In the genomic region with DNA sequence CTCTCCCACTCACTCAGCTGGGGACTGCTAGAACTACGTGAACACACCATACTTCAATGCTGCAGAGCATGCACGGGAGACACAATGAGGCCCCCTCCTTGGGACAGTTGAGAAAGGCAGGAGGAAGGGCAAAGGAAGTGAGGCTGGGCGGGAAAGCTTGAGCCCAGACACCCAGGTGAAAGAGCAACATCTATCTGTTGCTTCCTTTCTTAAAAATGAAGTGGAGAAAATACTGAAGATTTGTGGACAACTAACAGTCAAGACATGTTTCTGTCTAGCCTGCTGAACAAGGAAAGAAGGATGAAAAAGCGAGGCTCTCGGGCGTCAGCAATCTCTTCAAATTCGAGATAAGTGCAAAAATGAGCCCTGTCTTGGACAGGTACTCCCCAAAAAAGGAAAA, we compare ENCODE assay signal across 1 cellular context.
TF ChIP-seq lines count a peak whose summit lies in the region.

No MANE protein-coding gene starts in this region.

TF ChIP-seq in SK-N-SH, 30 proteins besides CTCF, POLR2A, EP300 and RAD21:
- TF ChIP-seq TAF1 (IDR thresholded peaks at IDR 0.05; ENCODE audit: borderline replicate concordance, low read depth, low read length) (no peak), RCOR1 (IDR thresholded peaks at IDR 0.05; ENCODE audit: low read length) (no peak), YY1 (IDR thresholded peaks at IDR 0.05; ENCODE audit: low read depth) (no peak), FOSL2 (IDR thresholded peaks at IDR 0.05; ENCODE audit: borderline replicate concordance, low read depth) (no peak), TEAD4 (IDR thresholded peaks at IDR 0.05; ENCODE audit: borderline replicate concordance, insufficient read depth) (no peak), MAX (IDR thresholded peaks at IDR 0.05; ENCODE audit: low read depth) (no peak), FOXJ3 (CRISPR knock-in tag; IDR thresholded peaks at IDR 0.05) (no peak), RFX5 (IDR thresholded peaks at IDR 0.05; ENCODE audit: low read length) (no peak), NFIC (IDR thresholded peaks at IDR 0.05; ENCODE audit: borderline replicate concordance) (no peak), NRF1 (IDR thresholded peaks at IDR 0.05; ENCODE audit: low read depth, low read length) (no peak), GABPA (IDR thresholded peaks at IDR 0.05; ENCODE audit: low read depth) (no peak), ELF1 (IDR thresholded peaks at IDR 0.05) (no peak), FOXM1 (IDR thresholded peaks at IDR 0.05; ENCODE audit: low read depth) (no peak), USF2 (IDR thresholded peaks at IDR 0.05; ENCODE audit: borderline replicate concordance, low read depth, low read length) (no peak), JUND (IDR thresholded peaks at IDR 0.05) (no peak), RXRA (IDR thresholded peaks at IDR 0.05; ENCODE audit: borderline replicate concordance, low read depth) (no peak)
- TF ChIP-seq, protein P1, sequence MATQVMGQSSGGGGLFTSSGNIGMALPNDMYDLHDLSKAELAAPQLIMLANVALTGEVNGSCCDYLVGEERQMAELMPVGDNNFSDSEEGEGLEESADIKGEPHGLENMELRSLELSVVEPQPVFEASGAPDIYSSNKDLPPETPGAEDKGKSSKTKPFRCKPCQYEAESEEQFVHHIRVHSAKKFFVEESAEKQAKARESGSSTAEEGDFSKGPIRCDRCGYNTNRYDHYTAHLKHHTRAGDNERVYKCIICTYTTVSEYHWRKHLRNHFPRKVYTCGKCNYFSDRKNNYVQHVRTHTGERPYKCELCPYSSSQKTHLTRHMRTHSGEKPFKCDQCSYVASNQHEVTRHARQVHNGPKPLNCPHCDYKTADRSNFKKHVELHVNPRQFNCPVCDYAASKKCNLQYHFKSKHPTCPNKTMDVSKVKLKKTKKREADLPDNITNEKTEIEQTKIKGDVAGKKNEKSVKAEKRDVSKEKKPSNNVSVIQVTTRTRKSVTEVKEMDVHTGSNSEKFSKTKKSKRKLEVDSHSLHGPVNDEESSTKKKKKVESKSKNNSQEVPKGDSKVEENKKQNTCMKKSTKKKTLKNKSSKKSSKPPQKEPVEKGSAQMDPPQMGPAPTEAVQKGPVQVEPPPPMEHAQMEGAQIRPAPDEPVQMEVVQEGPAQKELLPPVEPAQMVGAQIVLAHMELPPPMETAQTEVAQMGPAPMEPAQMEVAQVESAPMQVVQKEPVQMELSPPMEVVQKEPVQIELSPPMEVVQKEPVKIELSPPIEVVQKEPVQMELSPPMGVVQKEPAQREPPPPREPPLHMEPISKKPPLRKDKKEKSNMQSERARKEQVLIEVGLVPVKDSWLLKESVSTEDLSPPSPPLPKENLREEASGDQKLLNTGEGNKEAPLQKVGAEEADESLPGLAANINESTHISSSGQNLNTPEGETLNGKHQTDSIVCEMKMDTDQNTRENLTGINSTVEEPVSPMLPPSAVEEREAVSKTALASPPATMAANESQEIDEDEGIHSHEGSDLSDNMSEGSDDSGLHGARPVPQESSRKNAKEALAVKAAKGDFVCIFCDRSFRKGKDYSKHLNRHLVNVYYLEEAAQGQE (IDR thresholded peaks at IDR 0.05; ENCODE audit: low read depth, low read length) = no peak
- TF ChIP-seq, protein P2, sequence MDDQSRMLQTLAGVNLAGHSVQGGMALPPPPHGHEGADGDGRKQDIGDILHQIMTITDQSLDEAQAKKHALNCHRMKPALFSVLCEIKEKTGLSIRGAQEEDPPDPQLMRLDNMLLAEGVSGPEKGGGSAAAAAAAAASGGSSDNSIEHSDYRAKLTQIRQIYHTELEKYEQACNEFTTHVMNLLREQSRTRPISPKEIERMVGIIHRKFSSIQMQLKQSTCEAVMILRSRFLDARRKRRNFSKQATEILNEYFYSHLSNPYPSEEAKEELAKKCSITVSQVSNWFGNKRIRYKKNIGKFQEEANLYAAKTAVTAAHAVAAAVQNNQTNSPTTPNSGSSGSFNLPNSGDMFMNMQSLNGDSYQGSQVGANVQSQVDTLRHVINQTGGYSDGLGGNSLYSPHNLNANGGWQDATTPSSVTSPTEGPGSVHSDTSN (IDR thresholded peaks at IDR 0.05) = no peak
- TF ChIP-seq, protein P3, sequence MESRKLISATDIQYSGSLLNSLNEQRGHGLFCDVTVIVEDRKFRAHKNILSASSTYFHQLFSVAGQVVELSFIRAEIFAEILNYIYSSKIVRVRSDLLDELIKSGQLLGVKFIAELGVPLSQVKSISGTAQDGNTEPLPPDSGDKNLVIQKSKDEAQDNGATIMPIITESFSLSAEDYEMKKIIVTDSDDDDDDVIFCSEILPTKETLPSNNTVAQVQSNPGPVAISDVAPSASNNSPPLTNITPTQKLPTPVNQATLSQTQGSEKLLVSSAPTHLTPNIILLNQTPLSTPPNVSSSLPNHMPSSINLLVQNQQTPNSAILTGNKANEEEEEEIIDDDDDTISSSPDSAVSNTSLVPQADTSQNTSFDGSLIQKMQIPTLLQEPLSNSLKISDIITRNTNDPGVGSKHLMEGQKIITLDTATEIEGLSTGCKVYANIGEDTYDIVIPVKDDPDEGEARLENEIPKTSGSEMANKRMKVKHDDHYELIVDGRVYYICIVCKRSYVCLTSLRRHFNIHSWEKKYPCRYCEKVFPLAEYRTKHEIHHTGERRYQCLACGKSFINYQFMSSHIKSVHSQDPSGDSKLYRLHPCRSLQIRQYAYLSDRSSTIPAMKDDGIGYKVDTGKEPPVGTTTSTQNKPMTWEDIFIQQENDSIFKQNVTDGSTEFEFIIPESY (IDR thresholded peaks at IDR 0.05; ENCODE audit: borderline replicate concordance, low read depth) = no peak
